8 cellular contexts compared by ENCODE assay signal in the genomic region with DNA sequence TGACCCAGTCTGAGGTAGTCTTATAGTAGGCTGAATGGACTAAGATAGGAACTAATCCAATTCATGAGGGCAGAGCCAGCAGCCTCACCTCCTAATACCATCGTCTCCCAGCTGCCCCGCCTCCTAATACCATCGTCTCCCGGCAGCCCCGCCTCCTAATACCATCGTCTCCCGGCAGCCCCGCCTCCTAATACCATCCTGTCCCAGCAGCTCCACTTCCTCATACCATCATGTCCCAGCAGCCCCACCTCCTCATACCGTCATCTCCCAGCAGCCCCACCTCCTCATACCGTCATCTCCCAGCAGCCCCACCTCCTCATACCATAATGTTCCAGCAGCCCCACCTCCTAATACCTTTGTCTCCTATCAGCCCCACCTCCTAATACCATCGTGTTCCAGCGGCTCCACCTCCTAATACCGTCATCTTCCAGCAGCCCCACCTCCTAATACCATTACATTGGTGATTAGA. TPM values are rescaled to one million over a fixed set of nuclear protein-coding genes. Genes with fewer than 3 reads are reported as not detected.
DNase-seq lines count a peak whose midpoint lies in the region; ATAC-seq, FAIRE-seq and TF ChIP-seq lines count a peak whose summit lies in the region.

No MANE protein-coding gene starts in this region.

- H3K27ac Mint-ChIP-seq in dendritic cell treated with granulocyte-macrophage colony-stimulating factor and Interleukin-4, amounts not matched to agents 40 ng/mL and 50 ng/mL, for 4 days = peak overlapping the region; percentile 12
- no peak overlapping the region for H3K27ac Mint-ChIP-seq in stimulated activated memory B cell treated with anti-CD40 and anti-IgM and Interleukin-4, amounts not matched to agents 10 μg/mL and 1 μg/mL and 100 μg/mL, for 72 hours

- peaks cover 24% of the 10 kb centered on the region for H3K9me3 Mint-ChIP-seq in dendritic cell treated with granulocyte-macrophage colony-stimulating factor and Interleukin-4, amounts not matched to agents 40 ng/mL and 50 ng/mL, for 4 days
- H3K9me3 Mint-ChIP-seq in stimulated activated memory B cell treated with anti-CD40 and anti-IgM and Interleukin-4, amounts not matched to agents 10 μg/mL and 1 μg/mL and 100 μg/mL, for 72 hours = no peaks in the 10 kb centered on the region

- H3K9me3 ChIP-seq in mucosa of descending colon = no peaks in the 10 kb centered on the region

- TF ChIP-seq CTCF in mucosa of descending colon (IDR thresholded peaks at IDR 0.05) = no peak

- peak; percentile 5 for ATAC-seq in mucosa of descending colon
- peak; percentile 65 for ATAC-seq in stimulated activated memory B cell treated with anti-CD40 and anti-IgM and Interleukin-4, amounts not matched to agents 10 μg/mL and 1 μg/mL and 100 μg/mL, for 72 hours

- H3K4me3 Mint-ChIP-seq in dendritic cell treated with granulocyte-macrophage colony-stimulating factor and Interleukin-4, amounts not matched to agents 40 ng/mL and 50 ng/mL, for 4 days = peak overlapping the region; percentile 44
- H3K4me3 Mint-ChIP-seq in stimulated activated memory B cell treated with anti-CD40 and anti-IgM and Interleukin-4, amounts not matched to agents 10 μg/mL and 1 μg/mL and 100 μg/mL, for 72 hours = peak overlapping the region; percentile 42

- peaks cover 13% of the 10 kb centered on the region for H3K36me3 Mint-ChIP-seq in dendritic cell treated with granulocyte-macrophage colony-stimulating factor and Interleukin-4, amounts not matched to agents 40 ng/mL and 50 ng/mL, for 4 days (ENCODE audit: low read depth)
- H3K36me3 Mint-ChIP-seq in stimulated activated memory B cell treated with anti-CD40 and anti-IgM and Interleukin-4, amounts not matched to agents 10 μg/mL and 1 μg/mL and 100 μg/mL, for 72 hours = peaks cover 11% of the 10 kb centered on the region

- no peak overlapping the region for H3K4me3 ChIP-seq in mucosa of descending colon

- H3K36me3 ChIP-seq in mucosa of descending colon (ENCODE audit: low read depth) = no peaks in the 10 kb centered on the region

- no peak for FAIRE-seq in frontal cortex (lab: Jason Lieb, UNC)

- peaks cover 18% of the 10 kb centered on the region for H3K4me1 ChIP-seq in mucosa of descending colon (ENCODE audit: low read depth)

- DNase-seq in Daoy (ENCODE audit: low read depth) = peak; percentile 9
- DNase-seq in HT-29 (ENCODE audit: low spot score) = peak; percentile 93
- DNase-seq in activated CD4-positive, CD25-positive, alpha-beta regulatory T cell treated with anti-CD3 and anti-CD28 coated beads, Interleukin-2, amount 50 U/mL, for 72 hours = peak; percentile 67
- DNase-seq in mucosa of descending colon = peak; percentile 71 to 82 (median 78)
- DNase-seq in DMS153 treated with DMSO at 0.1 percent for 48 hours (lab: John Stamatoyannopoulos, UW; ENCODE audit: unreplicated experiment) = no peak
- no peak for DNase-seq in frontal cortex (ENCODE audit: low spot score in 2 of 2)

- H3K4me1 Mint-ChIP-seq in dendritic cell treated with granulocyte-macrophage colony-stimulating factor and Interleukin-4, amounts not matched to agents 40 ng/mL and 50 ng/mL, for 4 days (ENCODE audit: low read depth) = peaks cover 12% of the 10 kb centered on the region
- H3K4me1 Mint-ChIP-seq in stimulated activated memory B cell treated with anti-CD40 and anti-IgM and Interleukin-4, amounts not matched to agents 10 μg/mL and 1 μg/mL and 100 μg/mL, for 72 hours = peaks cover 23% of the 10 kb centered on the region

- no peaks in the 10 kb centered on the region for H3K27me3 Mint-ChIP-seq in dendritic cell treated with granulocyte-macrophage colony-stimulating factor and Interleukin-4, amounts not matched to agents 40 ng/mL and 50 ng/mL, for 4 days
- H3K27me3 Mint-ChIP-seq in stimulated activated memory B cell treated with anti-CD40 and anti-IgM and Interleukin-4, amounts not matched to agents 10 μg/mL and 1 μg/mL and 100 μg/mL, for 72 hours = no peaks in the 10 kb centered on the region

- intact Hi-C loops in dendritic cell treated with granulocyte-macrophage colony-stimulating factor and Interleukin-4, amounts not matched to agents 40 ng/mL and 50 ng/mL, for 4 days (cut with micrococcal nuclease) = no loop called here
- intact Hi-C loops in mucosa of descending colon (cut with DNase I, micrococcal nuclease) = no loop called here

RNA-seq across cellular contexts. Expression of gene ARGLU1, which starts 2.5 kb away (rescaled TPM):
- total RNA-seq in Daoy (2014; rRNA removed; shearing (Covaris generic)) = 24.8 and 27.7 TPM in 2 replicates
- total RNA-seq in HT-29 (2014; rRNA removed; shearing (Covaris generic)) = 105 and 116 TPM in 2 replicates
- total RNA-seq in mucosa of descending colon (10 to 100 TPM; 71.7 to 88.5 (median 84.8) TPM), frontal cortex (97.4 TPM)

RNA-seq across cellular contexts. Expression of gene EFNB2, which starts 34.9 kb away (rescaled TPM):
- total RNA-seq in Daoy (2014; rRNA removed; shearing (Covaris generic)) = 11.0 and 12.3 TPM in 2 replicates
- 30.0 and 31.0 TPM in 2 replicates for total RNA-seq in HT-29 (2014; rRNA removed; shearing (Covaris generic))
- total RNA-seq in mucosa of descending colon (10 to 100 TPM; 48.8 to 92.6 (median 82.3) TPM), frontal cortex (73.4 TPM)

Comparison
In these comparisons a context has a peak if more than half of its experiments do, and no peak if none do; other contexts are left out.
1. DNase-seq: peak in Daoy (single experiment), HT-29 (single experiment), activated CD4-positive, CD25-positive, alpha-beta regulatory T cell treated with anti-CD3 and anti-CD28 coated beads, Interleukin-2, amount 50 U/mL, for 72 hours (single experiment) and mucosa of descending colon (3 of 3); none in DMS153 treated with DMSO at 0.1 percent for 48 hours (single experiment) and frontal cortex (0 of 2).